Comparison of ENCODE assay signal across 8 cellular contexts in the genomic region with DNA sequence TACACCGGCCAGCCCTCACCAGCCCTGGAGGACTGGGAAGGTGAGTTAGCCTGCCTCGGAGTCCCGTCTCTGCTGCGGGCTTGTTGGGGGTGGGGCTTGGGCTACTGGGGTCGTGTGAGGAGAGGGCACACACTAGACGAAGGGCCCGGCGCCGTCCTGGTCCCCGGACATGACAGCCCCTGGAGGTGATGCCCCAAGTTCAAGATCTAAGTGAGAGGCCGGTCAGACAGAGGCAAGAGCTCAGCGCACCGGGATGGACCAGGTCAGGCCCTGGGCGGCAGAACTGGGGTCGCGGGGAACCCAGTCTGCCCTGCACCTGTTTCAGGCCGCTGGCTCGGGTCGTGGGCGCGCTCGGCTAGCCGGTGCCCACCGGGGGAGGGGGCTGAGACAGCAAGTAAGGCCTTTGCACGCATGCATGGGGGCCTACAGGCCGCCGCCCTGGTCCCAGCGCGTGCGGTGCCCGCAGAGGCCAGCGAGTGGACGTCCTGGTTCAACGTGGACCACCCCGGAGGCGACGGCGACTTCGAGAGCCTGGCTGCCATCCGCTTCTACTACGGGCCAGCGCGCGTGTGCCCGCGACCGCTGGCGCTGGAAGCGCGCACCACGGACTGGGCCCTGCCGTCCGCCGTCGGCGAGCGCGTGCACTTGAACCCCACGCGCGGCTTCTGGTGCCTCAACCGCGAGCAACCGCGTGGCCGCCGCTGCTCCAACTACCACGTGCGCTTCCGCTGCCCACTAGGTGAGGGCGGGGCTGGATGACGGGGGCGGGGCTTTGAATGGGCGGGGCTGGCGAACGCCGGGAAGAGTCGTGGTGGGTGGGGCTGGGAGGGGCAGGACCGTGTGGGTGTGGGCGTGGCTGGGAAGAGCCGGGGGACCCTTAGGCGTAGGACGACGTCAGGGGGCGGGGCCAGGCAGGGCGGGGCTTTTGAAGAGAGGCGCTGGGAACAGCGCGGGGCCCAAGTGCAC. TPM values are rescaled to one million over a fixed set of nuclear protein-coding genes. Genes with fewer than 3 reads are reported as not detected.
DNase-seq lines count a peak whose midpoint lies in the region; TF ChIP-seq lines count a peak whose summit lies in the region.

No MANE protein-coding gene starts in this region.

- no peak overlapping the region for H3K4me2 ChIP-seq in OCI-LY7 (ENCODE audit: low read length)

- H2AFZ ChIP-seq in ACC112 (ENCODE audit: low read length, unreplicated experiment), result no peak overlapping the region
- no peak overlapping the region for H2AFZ ChIP-seq in OCI-LY7 (ENCODE audit: low read length)

- H3K9me3 ChIP-seq in OCI-LY7 (ENCODE audit: low read length) (no peaks in the 10 kb centered on the region), left ventricle myocardium inferior (replicated peaks) (no peaks in the 10 kb centered on the region)

- no peaks in the 10 kb centered on the region for H3K36me3 ChIP-seq in ACC112 (ENCODE audit: insufficient read depth, low read length)
- no peaks in the 10 kb centered on the region for H3K36me3 ChIP-seq in OCI-LY7 (ENCODE audit: insufficient read depth, low read length)
- H3K36me3 ChIP-seq in left ventricle myocardium inferior, result no peaks in the 10 kb centered on the region

- peaks cover 4% of the 10 kb centered on the region for H3K4me1 ChIP-seq in ACC112 (ENCODE audit: control insufficient read depth, insufficient read depth, low read length, unreplicated experiment)
- peaks cover 14% of the 10 kb centered on the region for H3K4me1 ChIP-seq in OCI-LY7 (ENCODE audit: insufficient read depth, low read length, poor library complexity, severe bottlenecking)
- peaks cover 32% of the 10 kb centered on the region for H3K4me1 ChIP-seq in left ventricle myocardium inferior

- TF ChIP-seq CTCF in OCI-LY7 (conservative IDR thresholded peaks at IDR 0.05; ENCODE audit: low read length) (no peak), left ventricle myocardium inferior (IDR thresholded peaks at IDR 0.05; ENCODE audit: borderline replicate concordance) (no peak)

- H3K4me3 ChIP-seq in ACC112 (ENCODE audit: low read depth, low read length), result peak overlapping the region; percentile 54; the same call in 1 of the 2 replicates
- H3K4me3 ChIP-seq in OCI-LY7 (ENCODE audit: low read depth, low read length, poor library complexity, severe bottlenecking), result no peak overlapping the region
- H3K4me3 ChIP-seq in left ventricle myocardium inferior, result peak overlapping the region; percentile 44

- H3K27me3 ChIP-seq in ACC112 (ENCODE audit: insufficient read depth, low read length), result no peaks in the 10 kb centered on the region
- H3K27me3 ChIP-seq in left ventricle myocardium inferior (ENCODE audit: low read depth), result peaks cover 76% of the 10 kb centered on the region

- POLR2A ChIA-PET in OCI-LY7 (lab: Charles Lee), result interaction anchor here (0.6 kb wide), 1 partner anchor 8 kb away, joined by 6 read pairs; no protein-coding TSS in a partner anchor

- no peaks in the 10 kb centered on the region for H3K79me2 ChIP-seq in ACC112 (ENCODE audit: control insufficient read depth, insufficient read depth, low read length, unreplicated experiment)
- no peaks in the 10 kb centered on the region for H3K79me2 ChIP-seq in OCI-LY7 (ENCODE audit: insufficient read depth, low read depth, low read length)

- no peak overlapping the region for H3K27ac ChIP-seq in ACC112 (ENCODE audit: low read depth, low read length)
- H3K27ac ChIP-seq in OCI-LY7 (ENCODE audit: low read depth, low read length, poor library complexity, severe bottlenecking), result no peak overlapping the region
- H3K27ac ChIP-seq in left ventricle myocardium inferior (replicated peaks), result no peak overlapping the region

- DNase-seq in OCI-LY7 (ENCODE audit: low spot score) (peak; percentile 54), activated gamma-delta T cell treated with Interleukin-2 at 50 U/mL for 16 hours (peak; percentile 41), left ventricle myocardium inferior (peak; percentile 65), NCI-H2029 (lab: John Stamatoyannopoulos, UW) (no peak), HT-29 (ENCODE audit: low spot score) (no peak), foreskin melanocyte (no peak)
- DNase-seq in stimulated activated CD4-positive, alpha-beta T cell treated with anti-CD3 and anti-CD28 coated beads, Interleukin-1b, Interleukin-23, amount 100 ng/mL, for 24 hours (ENCODE audit: low read depth in 4 of 4, low spot score in 1 of 4), result peak in 3 of 4 experiments; percentile 40 to 74 (median 51)

- CTCF ChIA-PET in OCI-LY7 (lab: Charles Lee; ENCODE audit: unreplicated experiment), result no interaction called here

- H3K9me2 ChIP-seq in OCI-LY7 (ENCODE audit: insufficient read depth, low read length), result no peaks in the 10 kb centered on the region

- intact Hi-C loops in OCI-LY7 (cut with micrococcal nuclease; ENCODE audit: unreplicated experiment), result loop anchor here (10.0 kb wide), 1 partner anchor 205 kb away; no protein-coding TSS in a partner anchor
- intact Hi-C loops in left ventricle myocardium inferior (cut with micrococcal nuclease), result loop anchor here (10.0 kb wide), 1 partner anchor 395 kb away; no protein-coding TSS in a partner anchor

- no TSS peak for BruUV-seq in OCI-LY7 (replicated peaks; lab: Mats Ljungman, UMichigan)

- H4K20me1 ChIP-seq in OCI-LY7 (ENCODE audit: insufficient read depth, low read length), result no peaks in the 10 kb centered on the region

RNA-seq across cellular contexts. Expression of gene CILP2, which starts 2.0 kb away (rescaled TPM):
- 0.19 TPM in 1 of 2 replicates, not detected in the other for total RNA-seq in OCI-LY7 (2014; rRNA removed; shearing (Covaris generic))
- total RNA-seq in OCI-LY7 (2022) (0.48 and 0.51 TPM in 2 replicates), left ventricle myocardium inferior (0.08 TPM)
- total RNA-seq in HT-29 (2014; rRNA removed; shearing (Covaris generic)), result 0.31 TPM in 1 of 2 replicates, not detected in the other

RNA-seq across cellular contexts. Expression of gene YJEFN3, which starts 11.3 kb away (rescaled TPM):
- 5.4 and 6.9 TPM in 2 replicates for total RNA-seq in OCI-LY7 (2014; rRNA removed; shearing (Covaris generic))
- total RNA-seq in OCI-LY7 (2022), result 35.3 and 35.8 TPM in 2 replicates
- 7.8 TPM for total RNA-seq in left ventricle myocardium inferior
- 1.0 and 1.9 TPM in 2 replicates for total RNA-seq in HT-29 (2014; rRNA removed; shearing (Covaris generic))

RNA-seq across cellular contexts. Expression of gene NDUFA13, which starts 24.0 kb away (rescaled TPM):
- total RNA-seq in OCI-LY7 (2014; rRNA removed; shearing (Covaris generic)), result 275 and 320 TPM in 2 replicates
- total RNA-seq in OCI-LY7 (2022), result 421 and 429 TPM in 2 replicates
- total RNA-seq in left ventricle myocardium inferior, result 1,029 TPM
- total RNA-seq in HT-29 (2014; rRNA removed; shearing (Covaris generic)), result 190 and 202 TPM in 2 replicates

RNA-seq across cellular contexts. Expression of gene TSSK6, which starts 24.7 kb away (rescaled TPM):
- 7.1 and 10.5 TPM in 2 replicates for total RNA-seq in OCI-LY7 (2014; rRNA removed; shearing (Covaris generic))
- total RNA-seq in OCI-LY7 (2022) (6.4 and 8.7 TPM in 2 replicates), left ventricle myocardium inferior (0.77 TPM)
- total RNA-seq in HT-29 (2014; rRNA removed; shearing (Covaris generic)), result 1.3 and 1.5 TPM in 2 replicates

Comparison
In these comparisons a context has a peak if more than half of its experiments do, and no peak if none do; other contexts are left out.
1. DNase-seq: peak in OCI-LY7 (single experiment), activated gamma-delta T cell treated with Interleukin-2 at 50 U/mL for 16 hours (single experiment), left ventricle myocardium inferior (single experiment) and stimulated activated CD4-positive, alpha-beta T cell treated with anti-CD3 and anti-CD28 coated beads, Interleukin-1b, Interleukin-23, amount 100 ng/mL, for 24 hours (3 of 4); none in NCI-H2029 (single experiment), HT-29 (single experiment) and foreskin melanocyte (single experiment).